8 cellular contexts compared by ENCODE assay signal in genomic region chr10:110643670-110644597, GRCh38. TPM values are rescaled to one million over a fixed set of nuclear protein-coding genes. Genes with fewer than 3 reads are reported as not detected.
DNase-seq lines count a peak whose midpoint lies in the region; ATAC-seq and TF ChIP-seq lines count a peak whose summit lies in the region.

TSS of gene RBM20 (plus strand) at chr10:110644336. CDS start at chr10:110644455, 119 bp downstream.

- H3K9me3 Mint-ChIP-seq in activated CD8-positive, alpha-beta T cell treated with anti-CD3 and anti-CD28 coated beads for 36 hours: no peaks in the 10 kb centered on the region

- TF ChIP-seq CTCF in activated CD8-positive, alpha-beta T cell treated with anti-CD3 and anti-CD28 coated beads for 36 hours (IDR thresholded peaks at IDR 0.05): no peak
- TF ChIP-seq CTCF in fibroblast of pulmonary artery (IDR thresholded peaks at IDR 0.05; ENCODE audit: low read length, missing control alignments): no peak
- no peak for TF ChIP-seq CTCF in neural cell (IDR thresholded peaks at IDR 0.05; ENCODE audit: poor library complexity, severe bottlenecking)

- POLR2A ChIA-PET in activated CD8-positive, alpha-beta T cell treated with anti-CD3 and anti-CD28 coated beads for 36 hours (lab: Charles Lee): interaction anchor here (0.6 to 2.2 kb wide), 5 partner anchors 16 to 220 kb away, joined by 3 to 4 read pairs (median 3); no protein-coding TSS in a partner anchor

- no peaks in the 10 kb centered on the region for H3K79me2 ChIP-seq in neural cell (replicated peaks; ENCODE audit: insufficient read depth, low read length)

- TF ChIP-seq EP300 in neural cell (conservative IDR thresholded peaks at IDR 0.05; ENCODE audit: poor library complexity, severe bottlenecking): no peak

- no peaks in the 10 kb centered on the region for H3F3A ChIP-seq in neural cell (ENCODE audit: insufficient read depth, low read length, poor library complexity, severe bottlenecking)

- H3K4me3 Mint-ChIP-seq in activated CD8-positive, alpha-beta T cell treated with anti-CD3 and anti-CD28 coated beads for 36 hours: peak within 1 kb of the TSS; percentile 69

- no peak within 1 kb of the TSS for H3K27ac Mint-ChIP-seq in activated CD8-positive, alpha-beta T cell treated with anti-CD3 and anti-CD28 coated beads for 36 hours

- ATAC-seq in HG02885 (IDR thresholded peaks at IDR 0.05; ENCODE audit: poor library complexity, unreplicated experiment): peak; percentile 59
- peak; percentile 34 for ATAC-seq in activated CD8-positive, alpha-beta T cell treated with anti-CD3 and anti-CD28 coated beads for 36 hours
- ATAC-seq in GM18868 (IDR thresholded peaks at IDR 0.05; ENCODE audit: unreplicated experiment): no peak

- H3K4me3 ChIP-seq in fibroblast of pulmonary artery (replicated peaks; ENCODE audit: low read depth, low read length) (peak within 1 kb of the TSS; percentile 40), neural cell (ENCODE audit: low read length) (peak within 1 kb of the TSS; percentile 78)

- DNase-seq in DMS53 treated with DMSO at 0.1 percent for 48 hours (lab: John Stamatoyannopoulos, UW; ENCODE audit: unreplicated experiment): peak; percentile 68
- peak; percentile 20 for DNase-seq in activated CD8-positive, alpha-beta T cell treated with anti-CD3 and anti-CD28 coated beads for 36 hours
- peak; percentile 15 for DNase-seq in fibroblast of pulmonary artery (ENCODE audit: low read depth)
- DNase-seq in DMS153 (lab: John Stamatoyannopoulos, UW): no peak
- no peak for DNase-seq in GF-D8 (lab: John Stamatoyannopoulos, UW)

- intact Hi-C loops in activated CD8-positive, alpha-beta T cell treated with anti-CD3 and anti-CD28 coated beads for 36 hours (cut with micrococcal nuclease): no loop called here

- no peaks in the 10 kb centered on the region for H3K36me3 ChIP-seq in neural cell (ENCODE audit: insufficient read depth, low read length)

- H3K9me2 ChIP-seq in neural cell (ENCODE audit: insufficient read depth, low read length): no peaks in the 10 kb centered on the region

- no peaks in the 10 kb centered on the region for H3K36me3 Mint-ChIP-seq in activated CD8-positive, alpha-beta T cell treated with anti-CD3 and anti-CD28 coated beads for 36 hours (ENCODE audit: low read depth)

- peaks cover 65% of the 10 kb centered on the region for H3K27me3 ChIP-seq in neural cell (ENCODE audit: insufficient read depth, low read depth, low read length)

- no peaks in the 10 kb centered on the region for H4K20me1 ChIP-seq in neural cell (ENCODE audit: insufficient read depth)

- TF ChIP-seq RAD21 in neural cell (conservative IDR thresholded peaks at IDR 0.05): no peak

- peaks cover 52% of the 10 kb centered on the region for H3K27me3 Mint-ChIP-seq in activated CD8-positive, alpha-beta T cell treated with anti-CD3 and anti-CD28 coated beads for 36 hours

- peak within 1 kb of the TSS; percentile 11 for H3K4me2 ChIP-seq in neural cell (ENCODE audit: low read length)

- peaks cover 29% of the 10 kb centered on the region for H3K4me1 Mint-ChIP-seq in activated CD8-positive, alpha-beta T cell treated with anti-CD3 and anti-CD28 coated beads for 36 hours (ENCODE audit: low read depth)

- no peak within 1 kb of the TSS for H3K27ac ChIP-seq in neural cell (ENCODE audit: low read length)

- CTCF ChIA-PET in activated CD8-positive, alpha-beta T cell treated with anti-CD3 and anti-CD28 coated beads for 36 hours (lab: Charles Lee): interaction anchor here (0.5 to 1.7 kb wide), 2 partner anchors 27 to 1538 kb away, joined by 3 to 5 read pairs; no protein-coding TSS in a partner anchor

- no peaks in the 10 kb centered on the region for H3K9me3 ChIP-seq in neural cell (ENCODE audit: low read length)

- H2AFZ ChIP-seq in neural cell (ENCODE audit: low read depth, low read length): no peak within 1 kb of the TSS

- peak within 1 kb of the TSS; percentile 46 for H3K9ac ChIP-seq in neural cell (ENCODE audit: low read length)

TF ChIP-seq in neural cell, 6 proteins besides CTCF, POLR2A, EP300 and RAD21:
- no peak for TF ChIP-seq SMC3 (conservative IDR thresholded peaks at IDR 0.05; ENCODE audit: poor library complexity)
- no peak for TF ChIP-seq EZH2 (IDR thresholded peaks at IDR 0.05; ENCODE audit: borderline replicate concordance, insufficient read depth, low read length, poor library complexity, severe bottlenecking)
- no peak for TF ChIP-seq TAF1 (IDR thresholded peaks at IDR 0.05; ENCODE audit: low read depth)
- peak; percentile 45 for TF ChIP-seq POLR2AphosphoS5 (IDR thresholded peaks at IDR 0.05)
- TF ChIP-seq REST (IDR thresholded peaks at IDR 0.05; ENCODE audit: borderline replicate concordance): no peak
- TF ChIP-seq MXI1 (conservative IDR thresholded peaks at IDR 0.05; ENCODE audit: poor library complexity, severe bottlenecking): no peak

RNA-seq across cellular contexts. Expression of gene RBM20, which starts in this region (rescaled TPM):
- total RNA-seq in activated CD8-positive, alpha-beta T cell treated with anti-CD3 and anti-CD28 coated beads for 36 hours: under 1 TPM; 0.38 to 0.72 TPM
- polyA plus RNA-seq in neural cell: 0.07 and 0.58 TPM in 2 replicates
- 0.12 and 0.49 TPM in 2 replicates for polyA minus RNA-seq in neural cell

Comparison
In these comparisons a context has a peak if more than half of its experiments do, and no peak if none do; other contexts are left out.
1. Peak in DNase-seq and ATAC-seq in activated CD8-positive, alpha-beta T cell treated with anti-CD3 and anti-CD28 coated beads for 36 hours; RNA of the gene not detected or under 1 TPM.
2. DNase-seq: peak in DMS53 treated with DMSO at 0.1 percent for 48 hours (single experiment) and fibroblast of pulmonary artery (single experiment); none in DMS153 (single experiment) and GF-D8 (single experiment).